27 cellular contexts compared by ENCODE assay signal in genomic region chr4:136741468-136741867, GRCh38.
DNase-seq lines count a peak whose midpoint lies in the region; TF ChIP-seq lines count a peak whose summit lies in the region.
"Had no signal": no experiment of that assay in that cellular context is flagged by ENCODE, and none has a peak within 500 bp of the region (broad histone marks: within the 10 kb centered on the region; RNA-seq: fewer than 3 reads in every experiment).

No MANE protein-coding gene starts in this region.

- DNase-seq in AG04450 (ENCODE audit: low read depth, low spot score) (no peak), LHCN-M2 (ENCODE audit: low read depth) (peak; percentile 41), choroid plexus epithelial cell (ENCODE audit: low read depth) (peak; percentile 70), iris pigment epithelial cell (ENCODE audit: low read depth) (peak; percentile 61), NCI-H2227 (lab: John Stamatoyannopoulos, UW; ENCODE audit: unreplicated experiment) (no peak), NCI-H82 (lab: John Stamatoyannopoulos, UW) (no peak), T-helper 1 cell (no peak), NCI-H2171 treated with DMSO at 0.1 percent for 48 hours (lab: John Stamatoyannopoulos, UW) (no peak)
- DNase-seq: activated CD4-positive, CD25-positive, alpha-beta regulatory T cell treated with anti-CD3 and anti-CD28 coated beads, Interleukin-2, amount 50 U/mL, for 72 hours; activated naive CD4-positive, alpha-beta T cell; activated T-cell treated with anti-CD3 and anti-CD28 coated beads, Interleukin-2, amount 50 U/mL, for 24 hours; anterior cingulate cortex; DMS153; effector memory CD4-positive, alpha-beta T cell; Karpas-422; kidney; mammary epithelial cell; naive thymus-derived CD4-positive, alpha-beta T cell; NCI-H1092; NCI-H2029 treated with DMSO at 0.1 percent for 48 hours; NCI-H524; right lobe of liver; T1000 had no signal

- H3K27ac ChIP-seq in AG04450 (ENCODE audit: low read depth, low read length): peak overlapping the region; percentile 80
- H3K27ac ChIP-seq: C4-2B, foreskin keratinocyte, right lobe of liver, RWPE1, vagina had no signal

- H3K4me3 ChIP-seq in AG04450 (ENCODE audit: low read depth, low read length): no peak overlapping the region
- H3K4me3 ChIP-seq in choroid plexus epithelial cell (ENCODE audit: low read depth, low read length): no peak overlapping the region
- H3K4me3 ChIP-seq: right lobe of liver, vagina had no signal

- POLR2A ChIA-PET in AG04450 (lab: Yijun Ruan, JAX): no interaction called here

- TF ChIP-seq CTCF in AG04450 (IDR thresholded peaks at IDR 0.05; ENCODE audit: low read depth, low read length): no peak
- no peak for TF ChIP-seq CTCF in choroid plexus epithelial cell (conservative IDR thresholded peaks at IDR 0.05; ENCODE audit: low read depth, low read length)

- CTCF ChIA-PET in AG04450 (lab: Charles Lee): interaction anchor here (1.1 kb wide), 1 partner anchor 23 kb away, joined by 3 read pairs; no protein-coding TSS in a partner anchor

- no peaks in the 10 kb centered on the region for H3K27me3 ChIP-seq in AG04450 (ENCODE audit: control insufficient read depth, insufficient read depth, low read length)
- H3K27me3 ChIP-seq: foreskin keratinocyte, right lobe of liver, vagina had no signal

- H3K9me3 ChIP-seq in AG04450 (ENCODE audit: control insufficient read depth, insufficient read depth, low read length): no peaks in the 10 kb centered on the region
- H3K9me3 ChIP-seq: right lobe of liver, vagina had no signal

Comparison
In these comparisons a context has a peak if more than half of its experiments do, and no peak if none do; other contexts are left out.
1. DNase-seq: peak in LHCN-M2 (single experiment), choroid plexus epithelial cell (single experiment) and iris pigment epithelial cell (single experiment); none in AG04450 (single experiment), NCI-H2227 (single experiment), NCI-H82 (single experiment), T-helper 1 cell (0 of 5) and NCI-H2171 treated with DMSO at 0.1 percent for 48 hours (single experiment).